1 cellular context compared by ENCODE assay signal in genomic region chr1:151399890-151400235, GRCh38.
A peak's percentile ranks its signal among the peaks of the same experiment; 100 is the strongest.
TF ChIP-seq lines count a peak whose summit lies in the region.

No MANE protein-coding gene starts in this region.

TF ChIP-seq in GM12878, 131 proteins besides CTCF, POLR2A, EP300 and RAD21:
- TF ChIP-seq CBFB (IDR thresholded peaks at IDR 0.05; ENCODE audit: low read depth) (no peak), SMC3 (IDR thresholded peaks at IDR 0.05; ENCODE audit: borderline replicate concordance, low read length) (no peak), POU2F2 (IDR thresholded peaks at IDR 0.05; ENCODE audit: borderline replicate concordance, low read depth, low read length) (peak; percentile 9; the same call in 1 of the 3 replicates), NKRF (conservative IDR thresholded peaks at IDR 0.05) (0 out of 2 replicates have a peak, but pooled peaks have one; percentile 7), MYB (IDR thresholded peaks at IDR 0.05; ENCODE audit: borderline replicate concordance, low read depth, low read length) (no peak), WRNIP1 (IDR thresholded peaks at IDR 0.05; ENCODE audit: borderline replicate concordance, low read depth, low read length) (0 out of 2 replicates have a peak, but pooled peaks have one; percentile 53), RUNX3 (IDR thresholded peaks at IDR 0.05; ENCODE audit: low read length) (no peak)
